In the genomic region with DNA sequence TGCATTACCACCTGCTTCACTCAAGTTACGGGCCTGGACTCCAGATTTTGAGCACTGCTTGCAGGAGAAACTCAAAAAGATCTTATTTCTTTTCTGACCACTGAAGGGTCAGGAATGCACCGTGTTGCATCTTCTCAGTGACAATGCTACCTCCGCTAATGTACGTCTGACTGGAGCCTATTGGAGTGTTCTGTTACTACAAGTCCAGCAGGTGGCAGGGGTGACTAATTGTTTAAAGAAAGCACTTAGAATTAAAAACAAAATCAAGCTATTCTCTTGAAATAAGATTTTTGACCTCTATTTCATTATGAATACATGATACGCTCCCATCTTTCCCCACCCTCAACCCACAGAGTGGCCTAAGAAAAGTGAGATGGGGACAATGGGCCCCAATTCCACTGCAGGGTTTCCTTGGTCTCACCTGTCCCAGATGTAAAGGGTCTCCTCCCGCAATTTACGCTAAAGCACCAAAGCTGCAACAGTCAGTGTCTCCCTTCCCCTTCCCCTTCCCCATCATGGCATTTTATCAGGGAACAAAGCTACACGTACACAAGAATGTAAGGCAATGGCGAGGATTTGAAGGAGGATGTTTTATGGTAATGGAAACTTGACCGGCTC, we compare ENCODE assay signal across 9 cellular contexts. TPM values are rescaled to one million over a fixed set of nuclear protein-coding genes. Genes with fewer than 3 reads are reported as not detected.
DNase-seq lines count a peak whose midpoint lies in the region; ATAC-seq, FAIRE-seq and TF ChIP-seq lines count a peak whose summit lies in the region.
"Had no signal": no experiment of that assay in that cellular context is flagged by ENCODE, and none has a peak within 500 bp of the region (broad histone marks: within the 10 kb centered on the region; RNA-seq: fewer than 3 reads in every experiment).

No MANE protein-coding gene starts in this region.

- H3K27ac ChIP-seq in HCT116 (ENCODE audit: low read depth, low read length) (no peak overlapping the region), body of pancreas (no peak overlapping the region), HepG2 (ENCODE audit: extremely low read length, insufficient read depth, low read length) (no peak overlapping the region)
- H3K27ac ChIP-seq: vagina had no signal

- no peaks in the 10 kb centered on the region for H3K27me3 ChIP-seq in HCT116 (ENCODE audit: insufficient read depth, low read length)
- H3K27me3 ChIP-seq in body of pancreas, result no peaks in the 10 kb centered on the region
- H3K27me3 ChIP-seq in HepG2 (ENCODE audit: control insufficient read depth in 1 of 2, insufficient read depth in 2 of 2, low read length in 2 of 2), result no peaks in the 10 kb centered on the region
- H3K27me3 ChIP-seq: vagina had no signal

- RAD21 ChIA-PET in HCT116 (lab: Charles Lee; ENCODE audit: low non-redundant PET in 1 of 2, low total read pairs in 2 of 2, uncharacterized antibody in 2 of 2, unreplicated experiment in 2 of 2), result interaction anchor here (0.8 to 1.0 kb wide), 3 partner anchors 10 to 902 kb away, joined by 3 read pairs; no protein-coding TSS in a partner anchor

- peak; percentile 64 for DNase-seq in COR-L47 (lab: John Stamatoyannopoulos, UW)
- peak; percentile 57 for DNase-seq in HCT116 (ENCODE audit: low read depth, low spot score)
- DNase-seq in NCI-H460 (ENCODE audit: extremely low read depth, low read depth), result peak; percentile 47
- DNase-seq in body of pancreas, result peak; percentile 31 to 45 (median 38)
- peak; percentile 55 for DNase-seq in HepG2 (ENCODE audit: low spot score)
- DNase-seq in GF-D8 (lab: John Stamatoyannopoulos, UW), result no peak
- no peak for DNase-seq in medulla oblongata (ENCODE audit: extremely low spot score)

- H3K4me1 ChIP-seq in HCT116 (ENCODE audit: control insufficient read depth in 1 of 2, insufficient read depth in 2 of 2, low read length in 2 of 2) (peaks cover 0 to 7% of the 10 kb centered on the region in 2 experiments; a peak in 3 of 4 replicates), body of pancreas (no peaks in the 10 kb centered on the region), HepG2 (ENCODE audit: insufficient read depth, low read length) (peaks cover 33% of the 10 kb centered on the region)
- H3K4me1 ChIP-seq: vagina had no signal

- in situ Hi-C loops in HepG2 (cut with HindIII; ENCODE audit: extremely low pct_ligation_motif_present, low pct_unique_long_range_greater_than_20kb), result loop anchor here (5.0 to 25.0 kb wide), 3 partner anchors 224 to 1037 kb away; no protein-coding TSS in a partner anchor

- H3K79me2 ChIP-seq in HCT116 (ENCODE audit: insufficient read depth, low read length) (no peaks in the 10 kb centered on the region), HepG2 (ENCODE audit: insufficient read depth, low read length) (no peaks in the 10 kb centered on the region)

- CTCF ChIA-PET in HCT116 (lab: Charles Lee), result interaction anchor here (0.6 to 2.5 kb wide), 25 partner anchors 9 to 1053 kb away, joined by 3 to 29 read pairs (median 4); no protein-coding TSS in a partner anchor
- CTCF ChIA-PET in HepG2 (lab: Yijun Ruan, JAX; ENCODE audit: low intra/inter-chr PET ratio, low total read pairs), result interaction anchor here (0.5 kb wide), 1 partner anchor 132 kb away, joined by 3 read pairs; no protein-coding TSS in a partner anchor

- intact Hi-C loops in HCT116 (cut with micrococcal nuclease) (loop anchor here (2.0 to 10.0 kb wide), 3 partner anchors 223 to 1037 kb away; no protein-coding TSS in a partner anchor), body of pancreas (cut with DNase I) (no loop called here), HepG2 (cut with micrococcal nuclease; ENCODE audit: unreplicated experiment) (loop anchor here (1.0 to 10.0 kb wide), 4 partner anchors 163 to 1036 kb away; partner anchors contain the start of gene FBXO34)

- TF ChIP-seq CTCF in HCT116 (IDR thresholded peaks at IDR 0.05 in 2 of 3, conservative IDR thresholded peaks at IDR 0.05 in 1 of 3; ENCODE audit: borderline replicate concordance in 1 of 3, insufficient read depth in 1 of 3, low read depth in 2 of 3, low read length in 2 of 3), result peak; percentile 68 to 77 (median 68); a peak in 5 of 6 replicates
- TF ChIP-seq CTCF in body of pancreas (IDR thresholded peaks at IDR 0.05), result peak in 6 of 7 experiments; percentile 20 to 62 (median 60)
- peak; percentile 71 for TF ChIP-seq CTCF in HepG2 (CRISPR knock-in tag; IDR thresholded peaks at IDR 0.05)

- H3K9me2 ChIP-seq in HCT116 (ENCODE audit: insufficient read depth), result no peaks in the 10 kb centered on the region

- POLR2A ChIA-PET in HCT116 (lab: Charles Lee) (interaction anchor here (1.3 kb wide), 1 partner anchor 11 kb away, joined by 3 read pairs; no protein-coding TSS in a partner anchor), HepG2 (lab: Yijun Ruan, JAX) (no interaction called here)

- TF ChIP-seq EP300 in HepG2 (IDR thresholded peaks at IDR 0.05; ENCODE audit: low read depth in 2 of 2, low read length in 2 of 2), result no peak
- TF ChIP-seq EP300 in HepG2 (CRISPR knock-in tag; IDR thresholded peaks at IDR 0.05; ENCODE audit: borderline replicate concordance), result no peak

- H3K9me3 ChIP-seq in HCT116 (ENCODE audit: control insufficient read depth in 1 of 2, insufficient read depth in 1 of 2, low read depth in 1 of 2, low read length in 2 of 2) (no peaks in the 10 kb centered on the region), body of pancreas (no peaks in the 10 kb centered on the region), HepG2 (ENCODE audit: low read length) (no peaks in the 10 kb centered on the region)
- H3K9me3 ChIP-seq: vagina had no signal

- H2AFZ ChIP-seq in HCT116 (ENCODE audit: low read depth, low read length, poor library complexity, severe bottlenecking) (peak overlapping the region; percentile 92), HepG2 (ENCODE audit: low read length) (no peak overlapping the region)

- H3K4me2 ChIP-seq in HCT116 (ENCODE audit: low read length) (peak overlapping the region; percentile 59), HepG2 (ENCODE audit: low read depth, low read length) (no peak overlapping the region)

- BruUV-seq in HCT116 (replicated peaks; lab: Mats Ljungman, UMichigan) (no TSS peak), HepG2 (replicated peaks; lab: Mats Ljungman, UMichigan) (no TSS peak)

- TF ChIP-seq POLR2A in HCT116 (IDR thresholded peaks at IDR 0.05; ENCODE audit: borderline replicate concordance, extremely low read depth, insufficient read depth, insufficient read length) (no peak), body of pancreas (IDR thresholded peaks at IDR 0.05) (no peak), HepG2 (IDR thresholded peaks at IDR 0.05; ENCODE audit: insufficient read depth in 1 of 2, low read depth in 2 of 2, low read length in 2 of 2) (no peak)

- WGBS in body of pancreas, 2 donors, result 38 to 51% methylated on average over 10 of the region's 10 CpGs
- WGBS in HepG2 (ENCODE audit: low lambda C conversion rate), result 23% methylated on average over 10 of the region's 10 CpGs

- H3K4me3 ChIP-seq in HCT116 (replicated peaks in 1 of 2; ENCODE audit: low read depth in 1 of 2, low read length in 2 of 2) (no peak overlapping the region), body of pancreas (no peak overlapping the region), HepG2 (replicated peaks in 1 of 3; ENCODE audit: insufficient read depth in 1 of 3, low read depth in 2 of 3, low read length in 3 of 3) (no peak overlapping the region)
- H3K4me3 ChIP-seq: vagina had no signal

- peak; percentile 73 for FAIRE-seq in HepG2 (lab: Jason Lieb, UNC)

- H4K20me1 ChIP-seq in HCT116 (ENCODE audit: insufficient read depth) (no peaks in the 10 kb centered on the region), HepG2 (ENCODE audit: insufficient read depth, low read length) (no peaks in the 10 kb centered on the region)

- TF ChIP-seq RAD21 in HCT116 (IDR thresholded peaks at IDR 0.05; ENCODE audit: low read depth) (peak; percentile 87), HepG2 (CRISPR knock-in tag; IDR thresholded peaks at IDR 0.05) (peak; percentile 53; the same call in 1 of the 2 replicates)

- H3K36me3 ChIP-seq in HCT116 (ENCODE audit: control insufficient read depth in 1 of 2, insufficient read depth in 2 of 2, low read length in 2 of 2), result no peaks in the 10 kb centered on the region
- H3K36me3 ChIP-seq in body of pancreas (replicated peaks in 1 of 2; ENCODE audit: insufficient read depth in 1 of 2, low read depth in 2 of 2), result no peaks in the 10 kb centered on the region
- no peaks in the 10 kb centered on the region for H3K36me3 ChIP-seq in HepG2 (replicated peaks in 1 of 2; ENCODE audit: control insufficient read depth in 1 of 2, insufficient read depth in 2 of 2, low read length in 2 of 2)
- H3K36me3 ChIP-seq: vagina had no signal

- H3K9ac ChIP-seq in HCT116 (ENCODE audit: low read length) (no peak overlapping the region), HepG2 (ENCODE audit: insufficient read depth, low read depth, low read length) (no peak overlapping the region)

- ATAC-seq in HCT116 (peak; percentile 94), body of pancreas (no peak), HepG2 (peak; percentile 82), HG02571 (IDR thresholded peaks at IDR 0.05; ENCODE audit: unreplicated experiment) (no peak)

RNA-seq across cellular contexts. Expression of gene TBPL2, which starts 2.2 kb away (rescaled TPM):
- total RNA-seq in HCT116 (2021; ENCODE audit: unreplicated experiment) (not detected), body of pancreas (not detected), HepG2 (2016; rRNA removed; fragmentation: Illumina TruSeq; extraction: Trizol) (not detected in 2 replicates)
- not detected in 2 replicates for polyA plus RNA-seq in HCT116 (2012)
- total RNA-seq in NCI-H460 (2014; rRNA removed; shearing (Covaris generic)), result not detected in 2 replicates
- polyA plus RNA-seq in NCI-H460 (2014; cell fraction: nucleus; rRNA removed), result not detected in 2 replicates
- not detected in 2 replicates for total RNA-seq in HepG2 (2016; cell fraction: cytosol; rRNA removed; fragmentation: Illumina TruSeq; extraction: Trizol; ENCODE audit: low read depth)
- total RNA-seq in HepG2 (2016; cell fraction: insoluble cytoplasmic fraction; rRNA removed; fragmentation: Illumina TruSeq; extraction: Trizol), result not detected in 2 replicates
- not detected in 2 replicates for total RNA-seq in HepG2 (2016; cell fraction: membrane; rRNA removed; fragmentation: Illumina TruSeq; extraction: Trizol)
- not detected in 2 replicates for total RNA-seq in HepG2 (2016; cell fraction: nucleus; rRNA removed; fragmentation: Illumina TruSeq; extraction: Trizol)
- polyA plus RNA-seq in HepG2 (2011; rRNA removed), result not detected in 2 replicates
- polyA plus RNA-seq in HepG2 (2011; cell fraction: cytosol; rRNA removed), result not detected in 2 replicates
- polyA plus RNA-seq in HepG2 (2011; cell fraction: nucleus; rRNA removed), result not detected in 2 replicates
- 0.12 TPM in 1 of 2 replicates, not detected in the other for polyA plus RNA-seq in HepG2 (2012)
- polyA plus RNA-seq in HepG2 (2016; cell fraction: cytosol; fragmentation: Illumina TruSeq; extraction: Trizol; ENCODE audit: low read depth), result not detected in 2 replicates
- polyA plus RNA-seq in HepG2 (2016; cell fraction: insoluble cytoplasmic fraction; fragmentation: Illumina TruSeq; extraction: Trizol; ENCODE audit: low read depth), result not detected in 2 replicates
- not detected in 2 replicates for polyA plus RNA-seq in HepG2 (2016; cell fraction: membrane; fragmentation: Illumina TruSeq; extraction: Trizol; ENCODE audit: low read depth)
- polyA plus RNA-seq in HepG2 (2016; cell fraction: nucleus; fragmentation: Illumina TruSeq; extraction: Trizol; ENCODE audit: insufficient read depth, low read depth), result not detected in 2 replicates
- 0.08 TPM in 1 of 2 replicates, not detected in the other for polyA minus RNA-seq in HepG2 (2011; rRNA and poly(A)+ RNA removed; ENCODE audit: low replicate concordance)
- polyA minus RNA-seq in HepG2 (2011; cell fraction: cytosol; rRNA and poly(A)+ RNA removed), result not detected in 2 replicates
- polyA minus RNA-seq in HepG2 (2011; cell fraction: nucleus; rRNA and poly(A)+ RNA removed), result not detected in 2 replicates
- total RNA-seq: vagina had no signal

RNA-seq across cellular contexts. Expression of gene ATG14, which starts 26.5 kb away (rescaled TPM):
- 9.9 TPM for total RNA-seq in HCT116 (2021; ENCODE audit: unreplicated experiment)
- polyA plus RNA-seq in HCT116 (2012), result 3.4 and 4.8 TPM in 2 replicates
- total RNA-seq in NCI-H460 (2014; rRNA removed; shearing (Covaris generic)), result 11.3 and 13.1 TPM in 2 replicates
- 10.3 and 16.8 TPM in 2 replicates for polyA plus RNA-seq in NCI-H460 (2014; cell fraction: nucleus; rRNA removed)
- total RNA-seq in body of pancreas, result 10 to 100 TPM; 10.6 to 10.9 TPM
- total RNA-seq in HepG2 (2016; rRNA removed; fragmentation: Illumina TruSeq; extraction: Trizol), result 9.1 and 9.9 TPM in 2 replicates
- 1.7 and 1.9 TPM in 2 replicates for total RNA-seq in HepG2 (2016; cell fraction: cytosol; rRNA removed; fragmentation: Illumina TruSeq; extraction: Trizol; ENCODE audit: low read depth)
- total RNA-seq in HepG2 (2016; cell fraction: insoluble cytoplasmic fraction; rRNA removed; fragmentation: Illumina TruSeq; extraction: Trizol), result 9.5 and 11.3 TPM in 2 replicates
- 4.6 and 5.4 TPM in 2 replicates for total RNA-seq in HepG2 (2016; cell fraction: membrane; rRNA removed; fragmentation: Illumina TruSeq; extraction: Trizol)
- total RNA-seq in HepG2 (2016; cell fraction: nucleus; rRNA removed; fragmentation: Illumina TruSeq; extraction: Trizol), result 10.3 and 13.4 TPM in 2 replicates
- 6.2 and 7.2 TPM in 2 replicates for polyA plus RNA-seq in HepG2 (2011; rRNA removed)
- 2.5 and 3.1 TPM in 2 replicates for polyA plus RNA-seq in HepG2 (2011; cell fraction: cytosol; rRNA removed)
- 13.5 and 13.6 TPM in 2 replicates for polyA plus RNA-seq in HepG2 (2011; cell fraction: nucleus; rRNA removed)
- polyA plus RNA-seq in HepG2 (2012), result 4.9 and 6.8 TPM in 2 replicates
- polyA plus RNA-seq in HepG2 (2016; cell fraction: cytosol; fragmentation: Illumina TruSeq; extraction: Trizol; ENCODE audit: low read depth), result 0.62 and 0.65 TPM in 2 replicates
- polyA plus RNA-seq in HepG2 (2016; cell fraction: insoluble cytoplasmic fraction; fragmentation: Illumina TruSeq; extraction: Trizol; ENCODE audit: low read depth), result 6.5 and 7.1 TPM in 2 replicates
- 1.6 and 1.8 TPM in 2 replicates for polyA plus RNA-seq in HepG2 (2016; cell fraction: membrane; fragmentation: Illumina TruSeq; extraction: Trizol; ENCODE audit: low read depth)
- 22.2 and 22.7 TPM in 2 replicates for polyA plus RNA-seq in HepG2 (2016; cell fraction: nucleus; fragmentation: Illumina TruSeq; extraction: Trizol; ENCODE audit: insufficient read depth, low read depth)
- polyA minus RNA-seq in HepG2 (2011; rRNA and poly(A)+ RNA removed; ENCODE audit: low replicate concordance), result 7.4 and 8.6 TPM in 2 replicates
- 5.1 and 6.0 TPM in 2 replicates for polyA minus RNA-seq in HepG2 (2011; cell fraction: cytosol; rRNA and poly(A)+ RNA removed)
- polyA minus RNA-seq in HepG2 (2011; cell fraction: nucleus; rRNA and poly(A)+ RNA removed), result 12.6 and 12.9 TPM in 2 replicates

Comparison
In these comparisons a context has a peak if more than half of its experiments do, and no peak if none do; other contexts are left out.
1. DNase-seq: peak in COR-L47 (single experiment), HCT116 (single experiment), NCI-H460 (single experiment), body of pancreas (4 of 4) and HepG2 (single experiment); none in GF-D8 (single experiment) and medulla oblongata (single experiment).
2. ATAC-seq: peak in HCT116 (single experiment) and HepG2 (single experiment); none in body of pancreas (single experiment) and HG02571 (single experiment).
3. Peak in every context shown above with its lines, with median percentiles within 50 percentile points of each other: CTCF ChIP-seq.